In the genomic region with DNA sequence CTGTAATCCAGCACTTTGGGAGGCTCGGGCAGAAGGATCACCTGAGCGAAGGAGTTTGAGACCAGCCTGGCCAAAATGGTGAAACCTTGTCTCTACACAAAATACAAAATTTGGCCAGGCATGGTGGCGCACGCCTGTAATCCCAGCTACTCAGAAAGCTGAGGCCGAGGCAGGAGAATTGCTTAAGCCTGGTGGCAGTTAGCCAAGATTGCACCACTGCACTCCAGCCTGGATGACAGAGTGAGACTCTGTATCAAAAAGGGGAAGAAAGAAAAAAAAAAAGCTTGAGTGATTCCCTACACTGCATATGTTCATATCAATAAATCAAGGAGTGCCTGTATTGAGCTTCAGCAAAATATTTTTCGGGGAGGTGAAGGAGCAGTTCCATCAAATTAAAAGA, we compare ENCODE assay signal across 1 cellular context.
TF ChIP-seq lines count a peak whose summit lies in the region.

No MANE protein-coding gene starts in this region.

TF ChIP-seq in K562, 482 proteins besides CTCF, POLR2A, EP300 and RAD21 (continued from another document and continues in another):
- TF ChIP-seq, protein P1, sequence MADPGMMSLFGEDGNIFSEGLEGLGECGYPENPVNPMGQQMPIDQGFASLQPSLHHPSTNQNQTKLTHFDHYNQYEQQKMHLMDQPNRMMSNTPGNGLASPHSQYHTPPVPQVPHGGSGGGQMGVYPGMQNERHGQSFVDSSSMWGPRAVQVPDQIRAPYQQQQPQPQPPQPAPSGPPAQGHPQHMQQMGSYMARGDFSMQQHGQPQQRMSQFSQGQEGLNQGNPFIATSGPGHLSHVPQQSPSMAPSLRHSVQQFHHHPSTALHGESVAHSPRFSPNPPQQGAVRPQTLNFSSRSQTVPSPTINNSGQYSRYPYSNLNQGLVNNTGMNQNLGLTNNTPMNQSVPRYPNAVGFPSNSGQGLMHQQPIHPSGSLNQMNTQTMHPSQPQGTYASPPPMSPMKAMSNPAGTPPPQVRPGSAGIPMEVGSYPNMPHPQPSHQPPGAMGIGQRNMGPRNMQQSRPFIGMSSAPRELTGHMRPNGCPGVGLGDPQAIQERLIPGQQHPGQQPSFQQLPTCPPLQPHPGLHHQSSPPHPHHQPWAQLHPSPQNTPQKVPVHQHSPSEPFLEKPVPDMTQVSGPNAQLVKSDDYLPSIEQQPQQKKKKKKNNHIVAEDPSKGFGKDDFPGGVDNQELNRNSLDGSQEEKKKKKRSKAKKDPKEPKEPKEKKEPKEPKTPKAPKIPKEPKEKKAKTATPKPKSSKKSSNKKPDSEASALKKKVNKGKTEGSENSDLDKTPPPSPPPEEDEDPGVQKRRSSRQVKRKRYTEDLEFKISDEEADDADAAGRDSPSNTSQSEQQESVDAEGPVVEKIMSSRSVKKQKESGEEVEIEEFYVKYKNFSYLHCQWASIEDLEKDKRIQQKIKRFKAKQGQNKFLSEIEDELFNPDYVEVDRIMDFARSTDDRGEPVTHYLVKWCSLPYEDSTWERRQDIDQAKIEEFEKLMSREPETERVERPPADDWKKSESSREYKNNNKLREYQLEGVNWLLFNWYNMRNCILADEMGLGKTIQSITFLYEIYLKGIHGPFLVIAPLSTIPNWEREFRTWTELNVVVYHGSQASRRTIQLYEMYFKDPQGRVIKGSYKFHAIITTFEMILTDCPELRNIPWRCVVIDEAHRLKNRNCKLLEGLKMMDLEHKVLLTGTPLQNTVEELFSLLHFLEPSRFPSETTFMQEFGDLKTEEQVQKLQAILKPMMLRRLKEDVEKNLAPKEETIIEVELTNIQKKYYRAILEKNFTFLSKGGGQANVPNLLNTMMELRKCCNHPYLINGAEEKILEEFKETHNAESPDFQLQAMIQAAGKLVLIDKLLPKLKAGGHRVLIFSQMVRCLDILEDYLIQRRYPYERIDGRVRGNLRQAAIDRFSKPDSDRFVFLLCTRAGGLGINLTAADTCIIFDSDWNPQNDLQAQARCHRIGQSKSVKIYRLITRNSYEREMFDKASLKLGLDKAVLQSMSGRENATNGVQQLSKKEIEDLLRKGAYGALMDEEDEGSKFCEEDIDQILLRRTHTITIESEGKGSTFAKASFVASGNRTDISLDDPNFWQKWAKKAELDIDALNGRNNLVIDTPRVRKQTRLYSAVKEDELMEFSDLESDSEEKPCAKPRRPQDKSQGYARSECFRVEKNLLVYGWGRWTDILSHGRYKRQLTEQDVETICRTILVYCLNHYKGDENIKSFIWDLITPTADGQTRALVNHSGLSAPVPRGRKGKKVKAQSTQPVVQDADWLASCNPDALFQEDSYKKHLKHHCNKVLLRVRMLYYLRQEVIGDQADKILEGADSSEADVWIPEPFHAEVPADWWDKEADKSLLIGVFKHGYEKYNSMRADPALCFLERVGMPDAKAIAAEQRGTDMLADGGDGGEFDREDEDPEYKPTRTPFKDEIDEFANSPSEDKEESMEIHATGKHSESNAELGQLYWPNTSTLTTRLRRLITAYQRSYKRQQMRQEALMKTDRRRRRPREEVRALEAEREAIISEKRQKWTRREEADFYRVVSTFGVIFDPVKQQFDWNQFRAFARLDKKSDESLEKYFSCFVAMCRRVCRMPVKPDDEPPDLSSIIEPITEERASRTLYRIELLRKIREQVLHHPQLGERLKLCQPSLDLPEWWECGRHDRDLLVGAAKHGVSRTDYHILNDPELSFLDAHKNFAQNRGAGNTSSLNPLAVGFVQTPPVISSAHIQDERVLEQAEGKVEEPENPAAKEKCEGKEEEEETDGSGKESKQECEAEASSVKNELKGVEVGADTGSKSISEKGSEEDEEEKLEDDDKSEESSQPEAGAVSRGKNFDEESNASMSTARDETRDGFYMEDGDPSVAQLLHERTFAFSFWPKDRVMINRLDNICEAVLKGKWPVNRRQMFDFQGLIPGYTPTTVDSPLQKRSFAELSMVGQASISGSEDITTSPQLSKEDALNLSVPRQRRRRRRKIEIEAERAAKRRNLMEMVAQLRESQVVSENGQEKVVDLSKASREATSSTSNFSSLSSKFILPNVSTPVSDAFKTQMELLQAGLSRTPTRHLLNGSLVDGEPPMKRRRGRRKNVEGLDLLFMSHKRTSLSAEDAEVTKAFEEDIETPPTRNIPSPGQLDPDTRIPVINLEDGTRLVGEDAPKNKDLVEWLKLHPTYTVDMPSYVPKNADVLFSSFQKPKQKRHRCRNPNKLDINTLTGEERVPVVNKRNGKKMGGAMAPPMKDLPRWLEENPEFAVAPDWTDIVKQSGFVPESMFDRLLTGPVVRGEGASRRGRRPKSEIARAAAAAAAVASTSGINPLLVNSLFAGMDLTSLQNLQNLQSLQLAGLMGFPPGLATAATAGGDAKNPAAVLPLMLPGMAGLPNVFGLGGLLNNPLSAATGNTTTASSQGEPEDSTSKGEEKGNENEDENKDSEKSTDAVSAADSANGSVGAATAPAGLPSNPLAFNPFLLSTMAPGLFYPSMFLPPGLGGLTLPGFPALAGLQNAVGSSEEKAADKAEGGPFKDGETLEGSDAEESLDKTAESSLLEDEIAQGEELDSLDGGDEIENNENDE (IDR thresholded peaks at IDR 0.05; ENCODE audit: low read depth, low read length): no peak
- TF ChIP-seq, protein P2, sequence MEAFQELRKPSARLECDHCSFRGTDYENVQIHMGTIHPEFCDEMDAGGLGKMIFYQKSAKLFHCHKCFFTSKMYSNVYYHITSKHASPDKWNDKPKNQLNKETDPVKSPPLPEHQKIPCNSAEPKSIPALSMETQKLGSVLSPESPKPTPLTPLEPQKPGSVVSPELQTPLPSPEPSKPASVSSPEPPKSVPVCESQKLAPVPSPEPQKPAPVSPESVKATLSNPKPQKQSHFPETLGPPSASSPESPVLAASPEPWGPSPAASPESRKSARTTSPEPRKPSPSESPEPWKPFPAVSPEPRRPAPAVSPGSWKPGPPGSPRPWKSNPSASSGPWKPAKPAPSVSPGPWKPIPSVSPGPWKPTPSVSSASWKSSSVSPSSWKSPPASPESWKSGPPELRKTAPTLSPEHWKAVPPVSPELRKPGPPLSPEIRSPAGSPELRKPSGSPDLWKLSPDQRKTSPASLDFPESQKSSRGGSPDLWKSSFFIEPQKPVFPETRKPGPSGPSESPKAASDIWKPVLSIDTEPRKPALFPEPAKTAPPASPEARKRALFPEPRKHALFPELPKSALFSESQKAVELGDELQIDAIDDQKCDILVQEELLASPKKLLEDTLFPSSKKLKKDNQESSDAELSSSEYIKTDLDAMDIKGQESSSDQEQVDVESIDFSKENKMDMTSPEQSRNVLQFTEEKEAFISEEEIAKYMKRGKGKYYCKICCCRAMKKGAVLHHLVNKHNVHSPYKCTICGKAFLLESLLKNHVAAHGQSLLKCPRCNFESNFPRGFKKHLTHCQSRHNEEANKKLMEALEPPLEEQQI (IDR thresholded peaks at IDR 0.05): no peak
- no peak for TF ChIP-seq EZH2 (IDR thresholded peaks at IDR 0.05; ENCODE audit: borderline replicate concordance, low read depth, low read length)
- no peak for TF ChIP-seq SRSF1 (IDR thresholded peaks at IDR 0.05; ENCODE audit: low read depth, low read length)
- no peak for TF ChIP-seq KDM1A (IDR thresholded peaks at IDR 0.05)
- TF ChIP-seq, protein P3, sequence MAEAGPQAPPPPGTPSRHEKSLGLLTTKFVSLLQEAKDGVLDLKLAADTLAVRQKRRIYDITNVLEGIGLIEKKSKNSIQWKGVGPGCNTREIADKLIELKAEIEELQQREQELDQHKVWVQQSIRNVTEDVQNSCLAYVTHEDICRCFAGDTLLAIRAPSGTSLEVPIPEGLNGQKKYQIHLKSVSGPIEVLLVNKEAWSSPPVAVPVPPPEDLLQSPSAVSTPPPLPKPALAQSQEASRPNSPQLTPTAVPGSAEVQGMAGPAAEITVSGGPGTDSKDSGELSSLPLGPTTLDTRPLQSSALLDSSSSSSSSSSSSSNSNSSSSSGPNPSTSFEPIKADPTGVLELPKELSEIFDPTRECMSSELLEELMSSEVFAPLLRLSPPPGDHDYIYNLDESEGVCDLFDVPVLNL (CRISPR knock-in tag; IDR thresholded peaks at IDR 0.05; ENCODE audit: low read depth): no peak
- TF ChIP-seq ILK (tag; IDR thresholded peaks at IDR 0.05; ENCODE audit: borderline replicate concordance, low read depth): no peak
- no peak for TF ChIP-seq ZNF174 (CRISPR knock-in tag; IDR thresholded peaks at IDR 0.05)
- TF ChIP-seq NFRKB (IDR thresholded peaks at IDR 0.05; ENCODE audit: low read depth): no peak
- no peak for TF ChIP-seq ZBTB26 (CRISPR knock-in tag; IDR thresholded peaks at IDR 0.05)
- 0 out of 4 replicates have a peak, but pooled peaks of 1 of the 2 experiments have one; percentile 27 for TF ChIP-seq RCOR1 (IDR thresholded peaks at IDR 0.05; ENCODE audit: borderline replicate concordance in 1 of 2, low read depth in 2 of 2, low read length in 2 of 2)
- TF ChIP-seq HDAC6 (IDR thresholded peaks at IDR 0.05; ENCODE audit: low read depth, low read length): no peak
- TF ChIP-seq IRF1 (CRISPR knock-in tag; IDR thresholded peaks at IDR 0.05; ENCODE audit: borderline replicate concordance): no peak
- peak; percentile 87 for TF ChIP-seq NFIC (IDR thresholded peaks at IDR 0.05)
- TF ChIP-seq ZNF134 (CRISPR knock-in tag; conservative IDR thresholded peaks at IDR 0.05): no peak
- TF ChIP-seq ZNF263 (CRISPR knock-in tag; IDR thresholded peaks at IDR 0.05; ENCODE audit: borderline replicate concordance): no peak
- no peak for TF ChIP-seq SOX6 (IDR thresholded peaks at IDR 0.05)
- no peak for TF ChIP-seq DIDO1 (tag; IDR thresholded peaks at IDR 0.05; ENCODE audit: low read depth)
- TF ChIP-seq CEBPB (tag; IDR thresholded peaks at IDR 0.05): peak; percentile 96
- no peak for TF ChIP-seq PRMT5 (CRISPR knock-in tag; IDR thresholded peaks at IDR 0.05)
- no peak for TF ChIP-seq RNF2 (IDR thresholded peaks at IDR 0.05)
- TF ChIP-seq, protein P4, sequence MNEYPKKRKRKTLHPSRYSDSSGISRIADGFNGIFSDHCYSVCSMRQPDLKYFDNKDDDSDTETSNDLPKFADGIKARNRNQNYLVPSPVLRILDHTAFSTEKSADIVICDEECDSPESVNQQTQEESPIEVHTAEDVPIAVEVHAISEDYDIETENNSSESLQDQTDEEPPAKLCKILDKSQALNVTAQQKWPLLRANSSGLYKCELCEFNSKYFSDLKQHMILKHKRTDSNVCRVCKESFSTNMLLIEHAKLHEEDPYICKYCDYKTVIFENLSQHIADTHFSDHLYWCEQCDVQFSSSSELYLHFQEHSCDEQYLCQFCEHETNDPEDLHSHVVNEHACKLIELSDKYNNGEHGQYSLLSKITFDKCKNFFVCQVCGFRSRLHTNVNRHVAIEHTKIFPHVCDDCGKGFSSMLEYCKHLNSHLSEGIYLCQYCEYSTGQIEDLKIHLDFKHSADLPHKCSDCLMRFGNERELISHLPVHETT (CRISPR knock-in tag; conservative IDR thresholded peaks at IDR 0.05 in 1 of 2, IDR thresholded peaks at IDR 0.05 in 1 of 2): 0 out of 4 replicates have a peak, but pooled peaks of 1 of the 2 experiments have one; percentile 16
- no peak for TF ChIP-seq MTA1 (IDR thresholded peaks at IDR 0.05; ENCODE audit: borderline replicate concordance)
- TF ChIP-seq, protein P5, sequence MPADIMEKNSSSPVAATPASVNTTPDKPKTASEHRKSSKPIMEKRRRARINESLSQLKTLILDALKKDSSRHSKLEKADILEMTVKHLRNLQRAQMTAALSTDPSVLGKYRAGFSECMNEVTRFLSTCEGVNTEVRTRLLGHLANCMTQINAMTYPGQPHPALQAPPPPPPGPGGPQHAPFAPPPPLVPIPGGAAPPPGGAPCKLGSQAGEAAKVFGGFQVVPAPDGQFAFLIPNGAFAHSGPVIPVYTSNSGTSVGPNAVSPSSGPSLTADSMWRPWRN (IDR thresholded peaks at IDR 0.05; ENCODE audit: low read depth): no peak
- TF ChIP-seq, protein P6, sequence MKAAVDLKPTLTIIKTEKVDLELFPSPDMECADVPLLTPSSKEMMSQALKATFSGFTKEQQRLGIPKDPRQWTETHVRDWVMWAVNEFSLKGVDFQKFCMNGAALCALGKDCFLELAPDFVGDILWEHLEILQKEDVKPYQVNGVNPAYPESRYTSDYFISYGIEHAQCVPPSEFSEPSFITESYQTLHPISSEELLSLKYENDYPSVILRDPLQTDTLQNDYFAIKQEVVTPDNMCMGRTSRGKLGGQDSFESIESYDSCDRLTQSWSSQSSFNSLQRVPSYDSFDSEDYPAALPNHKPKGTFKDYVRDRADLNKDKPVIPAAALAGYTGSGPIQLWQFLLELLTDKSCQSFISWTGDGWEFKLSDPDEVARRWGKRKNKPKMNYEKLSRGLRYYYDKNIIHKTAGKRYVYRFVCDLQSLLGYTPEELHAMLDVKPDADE (conservative IDR thresholded peaks at IDR 0.05; ENCODE audit: control insufficient read depth, low read depth, low read length): no peak
- TF ChIP-seq ATF3 (IDR thresholded peaks at IDR 0.05): peak; percentile 32
- TF ChIP-seq ATF3 (CRISPR knock-in tag; conservative IDR thresholded peaks at IDR 0.05): no peak
- TF ChIP-seq ZNF551 (CRISPR knock-in tag; IDR thresholded peaks at IDR 0.05): no peak
- no peak for TF ChIP-seq KLF16 (IDR thresholded peaks at IDR 0.05)
- TF ChIP-seq TAL1 (IDR thresholded peaks at IDR 0.05): no peak
- no peak for TF ChIP-seq NR2F6 (CRISPR knock-in tag; IDR thresholded peaks at IDR 0.05)
